Comparison of ENCODE assay signal across 27 cellular contexts in genomic region chr7:55370001-55370400, GRCh38. TPM values are rescaled to one million over a fixed set of nuclear protein-coding genes. Genes with fewer than 3 reads are reported as not detected.
DNase-seq lines count a peak whose midpoint lies in the region; ATAC-seq, FAIRE-seq and TF ChIP-seq lines count a peak whose summit lies in the region.
"Had no signal": no experiment of that assay in that cellular context is flagged by ENCODE, and none has a peak within 500 bp of the region (broad histone marks: within the 10 kb centered on the region; RNA-seq: fewer than 3 reads in every experiment).

No MANE protein-coding gene starts in this region.

- H3K27me3 ChIP-seq in AG04450 (ENCODE audit: control insufficient read depth, insufficient read depth, low read length) (no peaks in the 10 kb centered on the region), GM23248 (replicated peaks; ENCODE audit: insufficient read depth) (no peaks in the 10 kb centered on the region), brain microvascular endothelial cell (replicated peaks) (no peaks in the 10 kb centered on the region), neural cell (ENCODE audit: insufficient read depth, low read depth, low read length) (no peaks in the 10 kb centered on the region)
- H3K27me3 ChIP-seq: dorsolateral prefrontal cortex, gastroesophageal sphincter, ovary, Peyer's patch, SJCRH30, upper lobe of right lung had no signal

- 73 to 80% methylated on average over 3 of the region's 3 CpGs for WGBS in GM23248 (ENCODE audit: low coverage in 1 of 2, low lambda C conversion rate in 2 of 2, missing lambda C conversion rate in 2 of 2), 2 experiments

- H3K4me3 ChIP-seq in AG04450 (ENCODE audit: low read depth, low read length) (no peak overlapping the region), GM23248 (peak overlapping the region; percentile 41), brain microvascular endothelial cell (ENCODE audit: low read depth, low read length) (no peak overlapping the region), neural cell (ENCODE audit: low read length) (peak overlapping the region; percentile 6)
- H3K4me3 ChIP-seq: dorsolateral prefrontal cortex, gastroesophageal sphincter, ovary, Peyer's patch, SJCRH30, upper lobe of right lung had no signal

- H3K79me2 ChIP-seq in GM23248 (ENCODE audit: insufficient read depth) (peaks cover 54% of the 10 kb centered on the region), neural cell (replicated peaks; ENCODE audit: insufficient read depth, low read length) (peaks cover 33% of the 10 kb centered on the region)

- TF ChIP-seq RAD21 in neural cell (conservative IDR thresholded peaks at IDR 0.05) = no peak

- H3K9ac ChIP-seq in GM23248 = no peak overlapping the region; the same call in 1 of the 2 replicates
- no peak overlapping the region for H3K9ac ChIP-seq in neural cell (ENCODE audit: low read length)

- H2AFZ ChIP-seq in GM23248 (0 out of 2 replicates have a peak overlapping the region, but pooled peaks have one; percentile 1), neural cell (ENCODE audit: low read depth, low read length) (no peak overlapping the region)

- H4K20me1 ChIP-seq in GM23248 (ENCODE audit: insufficient read depth) (no peaks in the 10 kb centered on the region), neural cell (ENCODE audit: insufficient read depth) (no peaks in the 10 kb centered on the region)

- CTCF ChIA-PET in AG04450 (lab: Charles Lee) = interaction anchor here (1.4 to 6.8 kb wide), 2 partner anchors 44 to 89 kb away, joined by 5 to 51 read pairs; no protein-coding TSS in a partner anchor

- in situ Hi-C loops in GM23248 (cut with MboI) (no loop called here), brain microvascular endothelial cell (cut with HindIII; ENCODE audit: low pct_ligation_motif_present, low sequenced_read_pairs) (no loop called here)

- peaks cover 20% of the 10 kb centered on the region for H3K4me1 ChIP-seq in GM23248 (ENCODE audit: insufficient read depth)

- no peak for TF ChIP-seq EP300 in neural cell (conservative IDR thresholded peaks at IDR 0.05; ENCODE audit: poor library complexity, severe bottlenecking)

- H3K9me3 ChIP-seq in AG04450 (ENCODE audit: control insufficient read depth, insufficient read depth, low read length) (no peaks in the 10 kb centered on the region; the same call in 1 of the 2 replicates), GM23248 (ENCODE audit: low read depth) (no peaks in the 10 kb centered on the region), neural cell (ENCODE audit: low read length) (no peaks in the 10 kb centered on the region)
- H3K9me3 ChIP-seq: gastroesophageal sphincter, ovary, Peyer's patch, SJCRH30, upper lobe of right lung had no signal

- no peak for TF ChIP-seq POLR2A in H54 (IDR thresholded peaks at IDR 0.05; ENCODE audit: low read depth, low read length)

- peak overlapping the region; percentile 72 for H3K27ac ChIP-seq in AG04450 (ENCODE audit: low read depth, low read length)
- no peak overlapping the region for H3K27ac ChIP-seq in GM23248
- no peak overlapping the region for H3K27ac ChIP-seq in brain microvascular endothelial cell
- no peak overlapping the region for H3K27ac ChIP-seq in neural cell (ENCODE audit: low read length)
- H3K27ac ChIP-seq: gastroesophageal sphincter, HL-60, ovary, Peyer's patch, SJCRH30, upper lobe of right lung had no signal

- DNase-seq in AG04450 (ENCODE audit: low read depth, low spot score) (no peak), GM23248 (peak; percentile 69), brain microvascular endothelial cell (peak; percentile 26), NCI-H510A treated with DMSO at 0.1 percent for 48 hours (lab: John Stamatoyannopoulos, UW) (no peak), H54 (ENCODE audit: insufficient read length, low spot score) (no peak)
- no peak for DNase-seq in stimulated activated CD4-positive, alpha-beta T cell treated with anti-CD3 and anti-CD28 coated beads, Interleukin-2, amount 100 ng/mL, for 24 hours
- DNase-seq: ACHN; activated CD4-positive, alpha-beta T cell treated with anti-CD3 and anti-CD28 coated beads for 4 hours; activated naive CD4-positive, alpha-beta T cell treated with Interleukin-2 at 50 U/mL for 16 hours; activated T-cell treated with anti-CD3 and anti-CD28 coated beads, Interleukin-2, amount 50 U/mL, for 48 hours; anterior cingulate cortex; DMS 273 treated with DMSO at 0.1 percent for 48 hours; dorsolateral prefrontal cortex; mesendoderm; naive thymus-derived CD4-positive, alpha-beta T cell; NCI-H2081 treated with DMSO at 0.1 percent for 48 hours; NK-92 treated with Interleukin-12 subunit alpha and Interleukin-12 subunit beta, amount 100 ng/mL, for 24 hours; ovary; Peyer's patch; right cardiac atrium; SJCRH30; upper lobe of right lung had no signal

- TF ChIP-seq CTCF in AG04450 (IDR thresholded peaks at IDR 0.05; ENCODE audit: low read depth, low read length) (no peak), brain microvascular endothelial cell (IDR thresholded peaks at IDR 0.05; ENCODE audit: low read depth, low read length, missing control alignments) (no peak), neural cell (IDR thresholded peaks at IDR 0.05; ENCODE audit: poor library complexity, severe bottlenecking) (no peak)

- POLR2A ChIA-PET in AG04450 (lab: Yijun Ruan, JAX) = interaction anchor here (0.6 kb wide), 1 partner anchor 349 kb away, joined by 4 read pairs; no protein-coding TSS in a partner anchor

- no peak for FAIRE-seq in H54 (lab: Jason Lieb, UNC)
- FAIRE-seq: HepG2 had no signal

- no peaks in the 10 kb centered on the region for H3K36me3 ChIP-seq in GM23248 (ENCODE audit: low read depth)
- no peaks in the 10 kb centered on the region for H3K36me3 ChIP-seq in brain microvascular endothelial cell (replicated peaks)
- no peaks in the 10 kb centered on the region for H3K36me3 ChIP-seq in neural cell (ENCODE audit: insufficient read depth, low read length)
- H3K36me3 ChIP-seq: gastroesophageal sphincter, ovary, Peyer's patch, upper lobe of right lung had no signal

- no peak for ATAC-seq in GM19395 (IDR thresholded peaks at IDR 0.05; ENCODE audit: unreplicated experiment)
- ATAC-seq: gastroesophageal sphincter; HepG2; naive thymus-derived CD4-positive, alpha-beta T cell; right cardiac atrium; upper lobe of right lung had no signal

- H3K9me2 ChIP-seq in GM23248 (ENCODE audit: insufficient read depth) (no peaks in the 10 kb centered on the region), neural cell (ENCODE audit: insufficient read depth, low read length) (no peaks in the 10 kb centered on the region)

- H3F3A ChIP-seq in GM23248 (ENCODE audit: insufficient read depth) (peaks cover 11% of the 10 kb centered on the region), neural cell (ENCODE audit: insufficient read depth, low read length, poor library complexity, severe bottlenecking) (no peaks in the 10 kb centered on the region)

- H3K4me2 ChIP-seq in GM23248 (ENCODE audit: unreplicated experiment) (no peak overlapping the region), neural cell (ENCODE audit: low read length) (no peak overlapping the region)

TF ChIP-seq in neural cell, 6 proteins besides CTCF, POLR2A, EP300 and RAD21:
- no peak for TF ChIP-seq REST (IDR thresholded peaks at IDR 0.05; ENCODE audit: borderline replicate concordance)
- no peak for TF ChIP-seq MXI1 (conservative IDR thresholded peaks at IDR 0.05; ENCODE audit: poor library complexity, severe bottlenecking)
- no peak for TF ChIP-seq SMC3 (conservative IDR thresholded peaks at IDR 0.05; ENCODE audit: poor library complexity)
- TF ChIP-seq TAF1 (IDR thresholded peaks at IDR 0.05; ENCODE audit: low read depth) = no peak
- no peak for TF ChIP-seq POLR2AphosphoS5 (IDR thresholded peaks at IDR 0.05)
- TF ChIP-seq EZH2 (IDR thresholded peaks at IDR 0.05; ENCODE audit: borderline replicate concordance, insufficient read depth, low read length, poor library complexity, severe bottlenecking) = no peak

RNA-seq across cellular contexts. Expression of gene LANCL2, which starts 4.9 kb away (rescaled TPM):
- polyA plus RNA-seq in AG04450 (2011; rRNA removed) (16.9 and 18.0 TPM in 2 replicates), GM23248 (2016; fragmentation: Nextera tagmentation; extraction: Ambion mirVana) (12.8 and 13.8 TPM in 2 replicates), neural cell (51.2 and 59.3 TPM in 2 replicates)
- 13.0 and 24.6 TPM in 2 replicates for polyA minus RNA-seq in AG04450 (2011; rRNA and poly(A)+ RNA removed)
- total RNA-seq in GM23248 (2014; rRNA removed; shearing (Covaris generic)) = 11.0 and 11.7 TPM in 2 replicates
- 70.8 and 73.4 TPM in 2 replicates for polyA minus RNA-seq in neural cell

Comparison
In these comparisons a context has a peak if more than half of its experiments do, and no peak if none do; other contexts are left out.
1. DNase-seq: peak in GM23248 (single experiment) and brain microvascular endothelial cell (single experiment); none in AG04450 (single experiment), NCI-H510A treated with DMSO at 0.1 percent for 48 hours (single experiment), H54 (single experiment) and stimulated activated CD4-positive, alpha-beta T cell treated with anti-CD3 and anti-CD28 coated beads, Interleukin-2, amount 100 ng/mL, for 24 hours (0 of 2).
2. H3K4me3 ChIP-seq: peak in GM23248 (single experiment) and neural cell (single experiment); none in AG04450 (single experiment) and brain microvascular endothelial cell (single experiment).